Comparison of ENCODE assay signal across 8 cellular contexts in genomic region chr14:55160989-55161388, GRCh38. TPM values are rescaled to one million over a fixed set of nuclear protein-coding genes. Genes with fewer than 3 reads are reported as not detected.
A peak's percentile ranks its signal among the peaks of the same experiment; 100 is the strongest.
DNase-seq lines count a peak whose midpoint lies in the region; ATAC-seq, FAIRE-seq and TF ChIP-seq lines count a peak whose summit lies in the region.

No MANE protein-coding gene starts in this region.

- H3K79me2 ChIP-seq in OCI-LY1 (ENCODE audit: insufficient read depth, low read length), result no peaks in the 10 kb centered on the region

- no peak overlapping the region for H3K9ac ChIP-seq in OCI-LY1 (ENCODE audit: low read length)

- peak; percentile 94 for FAIRE-seq in A204.1 (lab: Jason Lieb, UNC)

- DNase-seq in GM06990 (ENCODE audit: extremely low read depth, insufficient read length) (no peak), erythroblast (lab: John Stamatoyannopoulos, UW) (peak; percentile 18 to 41), osteocyte (ENCODE audit: extremely low spot score, unreplicated experiment) (no peak), 8988T (no peak)
- DNase-seq in effector CD8-positive, alpha-beta T cell (lab: John Stamatoyannopoulos, UW), result no peak

- H3F3A ChIP-seq in OCI-LY1 (ENCODE audit: insufficient read depth, low read length), result no peaks in the 10 kb centered on the region

- H3K27me3 ChIP-seq in GM06990 (replicated peaks; ENCODE audit: control insufficient read depth, insufficient read depth, low read length) (no peaks in the 10 kb centered on the region), OCI-LY1 (ENCODE audit: insufficient read depth, low read length) (no peaks in the 10 kb centered on the region)

- H3K27me3 Mint-ChIP-seq in osteocyte (ENCODE audit: unreplicated experiment), result no peaks in the 10 kb centered on the region

- no peak overlapping the region for H3K4me2 ChIP-seq in OCI-LY1 (ENCODE audit: low read length)

- no peak for ATAC-seq in HG02588 (IDR thresholded peaks at IDR 0.05; ENCODE audit: unreplicated experiment)

- no peaks in the 10 kb centered on the region for H3K9me2 ChIP-seq in OCI-LY1 (ENCODE audit: low read depth, low read length)

- TF ChIP-seq CTCF in GM06990 (IDR thresholded peaks at IDR 0.05; ENCODE audit: insufficient read depth, low read length, poor library complexity, severe bottlenecking) (peak; percentile 32), OCI-LY1 (IDR thresholded peaks at IDR 0.05; ENCODE audit: low read length) (peak; percentile 53), osteocyte (IDR thresholded peaks at IDR 0.05) (peak; percentile 73)

- no peaks in the 10 kb centered on the region for H3K9me3 Mint-ChIP-seq in osteocyte (ENCODE audit: unreplicated experiment)

- no peak overlapping the region for H2AFZ ChIP-seq in OCI-LY1 (ENCODE audit: low read length)

- H3K27ac Mint-ChIP-seq in osteocyte (ENCODE audit: unreplicated experiment), result peak overlapping the region; percentile 1

- no peaks in the 10 kb centered on the region for H3K4me1 ChIP-seq in OCI-LY1 (ENCODE audit: insufficient read depth, low read length, severe bottlenecking)

- no peaks in the 10 kb centered on the region for H3K9me3 ChIP-seq in OCI-LY1 (ENCODE audit: low read length)

- H3K36me3 ChIP-seq in GM06990 (ENCODE audit: control insufficient read depth, insufficient read depth, low read length) (peaks cover 8% of the 10 kb centered on the region), OCI-LY1 (ENCODE audit: insufficient read depth, low read length) (peaks cover 81% of the 10 kb centered on the region)

- H4K20me1 ChIP-seq in OCI-LY1 (ENCODE audit: insufficient read depth, low read length), result no peaks in the 10 kb centered on the region

- H3K4me3 Mint-ChIP-seq in osteocyte (ENCODE audit: unreplicated experiment), result no peak overlapping the region

- peaks cover 2% of the 10 kb centered on the region for H3K36me3 Mint-ChIP-seq in osteocyte (ENCODE audit: unreplicated experiment)

- TF ChIP-seq POLR2A in erythroblast (IDR thresholded peaks at IDR 0.05; ENCODE audit: low read length), result no peak

- H3K4me3 ChIP-seq in GM06990 (replicated peaks; ENCODE audit: low read depth, low read length) (no peak overlapping the region), OCI-LY1 (ENCODE audit: low read depth, low read length, poor library complexity, severe bottlenecking) (no peak overlapping the region)

- H3K27ac ChIP-seq in OCI-LY1 (ENCODE audit: low read depth, low read length, poor library complexity, severe bottlenecking), result no peak overlapping the region

- peaks cover 7% of the 10 kb centered on the region for H3K4me1 Mint-ChIP-seq in osteocyte (ENCODE audit: unreplicated experiment)

RNA-seq across cellular contexts. Expression of gene DLGAP5, which starts 30.4 kb away (rescaled TPM):
- 11.5 and 11.7 TPM in 2 replicates for total RNA-seq in osteocyte

RNA-seq across cellular contexts. Expression of gene LGALS3, which starts 31.9 kb away (rescaled TPM):
- total RNA-seq in osteocyte, result 90.8 and 91.0 TPM in 2 replicates

Comparison
In these comparisons a context has a peak if more than half of its experiments do, and no peak if none do; other contexts are left out.
1. DNase-seq: peak in erythroblast (2 of 2); none in GM06990 (single experiment), osteocyte (single experiment), 8988T (single experiment) and effector CD8-positive, alpha-beta T cell (single experiment).
2. Peak in every context shown above with its lines, with median percentiles within 50 percentile points of each other: CTCF ChIP-seq.